In the genomic region with DNA sequence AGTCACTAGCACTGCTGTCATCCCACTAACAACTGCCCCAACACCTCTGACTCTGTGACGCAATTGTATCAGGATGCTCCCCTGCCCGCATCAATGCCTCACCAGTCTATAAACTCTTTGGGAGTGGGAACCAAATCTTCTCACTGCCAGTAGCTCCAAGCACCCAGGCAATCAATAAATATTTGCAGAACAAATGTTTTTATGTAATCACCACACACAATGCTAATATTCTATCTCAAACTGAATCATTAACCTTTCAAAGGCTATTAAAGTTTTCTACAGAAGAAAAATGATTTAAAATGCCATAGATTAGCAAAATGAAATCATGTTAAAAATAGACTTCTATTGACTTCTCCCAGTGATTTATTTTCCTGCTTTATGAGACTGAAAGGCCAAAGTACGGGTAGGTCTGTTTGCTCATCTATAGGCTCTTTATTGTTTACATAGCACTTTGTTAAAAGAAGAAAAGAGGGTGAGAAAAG, we compare ENCODE assay signal across 23 cellular contexts.
DNase-seq lines count a peak whose midpoint lies in the region; ATAC-seq and TF ChIP-seq lines count a peak whose summit lies in the region.
"Had no signal": no experiment of that assay in that cellular context is flagged by ENCODE, and none has a peak within 500 bp of the region (broad histone marks: within the 10 kb centered on the region; RNA-seq: fewer than 3 reads in every experiment).

No MANE protein-coding gene starts in this region.

- no peaks in the 10 kb centered on the region for H3K27me3 Mint-ChIP-seq in WTC11 (ENCODE audit: low read depth)
- H3K27me3 Mint-ChIP-seq: naive B cell had no signal

- DNase-seq in COR-L47 (lab: John Stamatoyannopoulos, UW): peak; percentile 35
- DNase-seq in NCI-H1417 treated with DMSO at 0.1 percent for 48 hours (lab: John Stamatoyannopoulos, UW): peak; percentile 63
- no peak for DNase-seq in WTC11 (ENCODE audit: low spot score)
- DNase-seq in mucosa of gallbladder (ENCODE audit: low spot score): peak; percentile 63
- DNase-seq in AG20443 (ENCODE audit: low spot score): no peak
- DNase-seq in NCI-H524 treated with DMSO at 0.1 percent for 48 hours (lab: John Stamatoyannopoulos, UW): no peak
- DNase-seq: activated B cell treated with CpG ODN at 0.5 μM for 24 hours; activated CD4-positive, alpha-beta T cell treated with anti-CD3 and anti-CD28 coated beads, Interleukin-2, amount 50 U/mL, for 4 hours; activated CD8-positive, alpha-beta memory T cell treated with anti-CD3 and anti-CD28 coated beads, Interleukin-2, amount 50 U/mL, for 48 hours; activated effector memory CD4-positive, alpha-beta T cell treated with Interleukin-2 at 50 U/mL for 16 hours; activated naive CD8-positive, alpha-beta T cell treated with anti-CD3 and anti-CD28 coated beads, Interleukin-2, amount 50 U/mL, for 24 hours; brain microvascular endothelial cell; DMS 273 treated with DMSO at 0.1 percent for 48 hours; kidney glomerular epithelial cell; MV-4-11; naive B cell; NCI-H2029 treated with DMSO at 0.1 percent for 48 hours; NCI-H345; stomach; trophoblast cell had no signal

- no peak for TF ChIP-seq CTCF in WTC11 (IDR thresholded peaks at IDR 0.05)

- POLR2A ChIA-PET in WTC11 (lab: Charles Lee): no interaction called here

- H3K27ac Mint-ChIP-seq in WTC11: no peak overlapping the region; the same call in 1 of the 2 replicates
- H3K27ac Mint-ChIP-seq: activated B cell treated with CpG ODN at 0.5 μM for 24 hours; activated naive CD8-positive, alpha-beta T cell treated with anti-CD3 and anti-CD28 coated beads, Interleukin-2, amount 50 U/mL, for 24 hours; naive B cell had no signal

- H3K4me3 Mint-ChIP-seq in WTC11: no peak overlapping the region
- H3K4me3 Mint-ChIP-seq: activated B cell treated with CpG ODN at 0.5 μM for 24 hours; activated naive CD8-positive, alpha-beta T cell treated with anti-CD3 and anti-CD28 coated beads, Interleukin-2, amount 50 U/mL, for 24 hours; naive B cell had no signal

- H3K36me3 Mint-ChIP-seq in WTC11: no peaks in the 10 kb centered on the region
- H3K36me3 Mint-ChIP-seq: naive B cell had no signal

- peaks cover 4% of the 10 kb centered on the region; the same call in 1 of the 2 replicates for H3K4me1 Mint-ChIP-seq in WTC11
- H3K4me1 Mint-ChIP-seq: activated B cell treated with CpG ODN at 0.5 μM for 24 hours; activated naive CD8-positive, alpha-beta T cell treated with anti-CD3 and anti-CD28 coated beads, Interleukin-2, amount 50 U/mL, for 24 hours; naive B cell had no signal

- no peaks in the 10 kb centered on the region for H3K9me3 Mint-ChIP-seq in WTC11
- H3K9me3 Mint-ChIP-seq: activated B cell treated with CpG ODN at 0.5 μM for 24 hours; activated naive CD8-positive, alpha-beta T cell treated with anti-CD3 and anti-CD28 coated beads, Interleukin-2, amount 50 U/mL, for 24 hours had no signal

- no peak for ATAC-seq in WTC11
- no peak for ATAC-seq in SK-N-SH treated with all-trans-retinoic acid at 6 μM for 48 hours
- no peak for ATAC-seq in GM21515 (IDR thresholded peaks at IDR 0.05; ENCODE audit: unreplicated experiment)
- ATAC-seq: A549; activated naive CD8-positive, alpha-beta T cell treated with anti-CD3 and anti-CD28 coated beads, Interleukin-2, amount 50 U/mL, for 24 hours had no signal

- CTCF ChIA-PET in WTC11 (lab: Charles Lee): no interaction called here

TF ChIP-seq in WTC11, 78 proteins besides CTCF, POLR2A, EP300 and RAD21:
- TF ChIP-seq GTF2I (CRISPR knock-in tag; conservative IDR thresholded peaks at IDR 0.05): no peak
- no peak for TF ChIP-seq ESRRA (CRISPR knock-in tag; IDR thresholded peaks at IDR 0.05; ENCODE audit: borderline replicate concordance)
- TF ChIP-seq, protein P1, sequence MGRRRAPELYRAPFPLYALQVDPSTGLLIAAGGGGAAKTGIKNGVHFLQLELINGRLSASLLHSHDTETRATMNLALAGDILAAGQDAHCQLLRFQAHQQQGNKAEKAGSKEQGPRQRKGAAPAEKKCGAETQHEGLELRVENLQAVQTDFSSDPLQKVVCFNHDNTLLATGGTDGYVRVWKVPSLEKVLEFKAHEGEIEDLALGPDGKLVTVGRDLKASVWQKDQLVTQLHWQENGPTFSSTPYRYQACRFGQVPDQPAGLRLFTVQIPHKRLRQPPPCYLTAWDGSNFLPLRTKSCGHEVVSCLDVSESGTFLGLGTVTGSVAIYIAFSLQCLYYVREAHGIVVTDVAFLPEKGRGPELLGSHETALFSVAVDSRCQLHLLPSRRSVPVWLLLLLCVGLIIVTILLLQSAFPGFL (CRISPR knock-in tag; IDR thresholded peaks at IDR 0.05; ENCODE audit: borderline replicate concordance): no peak
- TF ChIP-seq GABPB1 (CRISPR knock-in tag; IDR thresholded peaks at IDR 0.05): 0 out of 2 replicates have a peak, but pooled peaks have one; percentile 32

TF ChIP-seq in SK-N-SH treated with all-trans-retinoic acid at 6 μM for 48 hours, 23 proteins besides CTCF, POLR2A, EP300 and RAD21:
- TF ChIP-seq OSR1 (CRISPR knock-in tag; IDR thresholded peaks at IDR 0.05) (no peak), ISL1 (CRISPR knock-in tag; IDR thresholded peaks at IDR 0.05) (no peak), BACH2 (CRISPR knock-in tag; IDR thresholded peaks at IDR 0.05; ENCODE audit: borderline replicate concordance) (no peak), SNAI2 (CRISPR knock-in tag; IDR thresholded peaks at IDR 0.05) (no peak), CSDC2 (CRISPR knock-in tag; IDR thresholded peaks at IDR 0.05) (no peak), RARB (CRISPR knock-in tag; IDR thresholded peaks at IDR 0.05) (no peak), ZFP3 (CRISPR knock-in tag; IDR thresholded peaks at IDR 0.05) (no peak), TCF4 (CRISPR knock-in tag; IDR thresholded peaks at IDR 0.05; ENCODE audit: borderline replicate concordance) (no peak), ZNF8 (CRISPR knock-in tag; IDR thresholded peaks at IDR 0.05) (no peak), ESRRG (CRISPR knock-in tag; IDR thresholded peaks at IDR 0.05) (no peak), ZNF70 (CRISPR knock-in tag; IDR thresholded peaks at IDR 0.05) (no peak)
- TF ChIP-seq, protein P2, sequence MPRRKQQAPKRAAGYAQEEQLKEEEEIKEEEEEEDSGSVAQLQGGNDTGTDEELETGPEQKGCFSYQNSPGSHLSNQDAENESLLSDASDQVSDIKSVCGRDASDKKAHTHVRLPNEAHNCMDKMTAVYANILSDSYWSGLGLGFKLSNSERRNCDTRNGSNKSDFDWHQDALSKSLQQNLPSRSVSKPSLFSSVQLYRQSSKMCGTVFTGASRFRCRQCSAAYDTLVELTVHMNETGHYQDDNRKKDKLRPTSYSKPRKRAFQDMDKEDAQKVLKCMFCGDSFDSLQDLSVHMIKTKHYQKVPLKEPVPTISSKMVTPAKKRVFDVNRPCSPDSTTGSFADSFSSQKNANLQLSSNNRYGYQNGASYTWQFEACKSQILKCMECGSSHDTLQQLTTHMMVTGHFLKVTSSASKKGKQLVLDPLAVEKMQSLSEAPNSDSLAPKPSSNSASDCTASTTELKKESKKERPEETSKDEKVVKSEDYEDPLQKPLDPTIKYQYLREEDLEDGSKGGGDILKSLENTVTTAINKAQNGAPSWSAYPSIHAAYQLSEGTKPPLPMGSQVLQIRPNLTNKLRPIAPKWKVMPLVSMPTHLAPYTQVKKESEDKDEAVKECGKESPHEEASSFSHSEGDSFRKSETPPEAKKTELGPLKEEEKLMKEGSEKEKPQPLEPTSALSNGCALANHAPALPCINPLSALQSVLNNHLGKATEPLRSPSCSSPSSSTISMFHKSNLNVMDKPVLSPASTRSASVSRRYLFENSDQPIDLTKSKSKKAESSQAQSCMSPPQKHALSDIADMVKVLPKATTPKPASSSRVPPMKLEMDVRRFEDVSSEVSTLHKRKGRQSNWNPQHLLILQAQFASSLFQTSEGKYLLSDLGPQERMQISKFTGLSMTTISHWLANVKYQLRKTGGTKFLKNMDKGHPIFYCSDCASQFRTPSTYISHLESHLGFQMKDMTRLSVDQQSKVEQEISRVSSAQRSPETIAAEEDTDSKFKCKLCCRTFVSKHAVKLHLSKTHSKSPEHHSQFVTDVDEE (CRISPR knock-in tag; IDR thresholded peaks at IDR 0.05): no peak

Comparison
In these comparisons a context has a peak if more than half of its experiments do, and no peak if none do; other contexts are left out.
1. DNase-seq: peak in COR-L47 (single experiment), NCI-H1417 treated with DMSO at 0.1 percent for 48 hours (single experiment) and mucosa of gallbladder (single experiment); none in WTC11 (single experiment), AG20443 (single experiment) and NCI-H524 treated with DMSO at 0.1 percent for 48 hours (single experiment).